8 cellular contexts compared by ENCODE assay signal in the genomic region with DNA sequence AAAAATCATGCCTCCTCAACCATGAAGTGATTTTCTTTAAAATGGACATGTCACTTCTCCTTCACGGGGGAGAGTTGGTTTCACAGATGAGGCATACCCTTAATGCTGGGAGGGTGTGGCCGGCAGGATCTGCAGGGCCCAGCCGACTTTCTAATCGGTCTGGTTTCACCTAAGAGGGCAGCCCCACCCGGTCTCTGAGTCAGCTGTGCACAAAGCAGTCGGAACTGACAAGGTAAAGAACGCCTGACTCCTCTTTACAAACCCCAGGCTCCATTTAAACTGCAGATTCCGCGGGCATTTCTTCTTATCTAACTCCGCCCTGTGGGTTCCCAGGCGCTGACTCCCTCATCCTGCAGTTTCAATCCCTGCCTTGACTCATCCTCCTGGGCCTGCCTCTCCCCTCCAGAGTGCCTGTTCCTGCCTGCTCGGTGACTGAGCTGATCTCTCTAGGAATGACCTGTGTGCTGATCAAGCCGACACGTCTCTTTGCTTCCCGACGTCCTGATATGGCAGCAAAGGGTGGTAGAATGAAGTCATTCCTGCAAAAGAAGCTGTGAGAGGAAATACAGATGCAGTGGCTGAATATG.
DNase-seq lines count a peak whose midpoint lies in the region; ATAC-seq and TF ChIP-seq lines count a peak whose summit lies in the region.

No MANE protein-coding gene starts in this region.

- in situ Hi-C loops in brain microvascular endothelial cell (cut with HindIII; ENCODE audit: low pct_ligation_motif_present, low sequenced_read_pairs) = no loop called here

- peaks cover 13% of the 10 kb centered on the region for H3K4me1 ChIP-seq in DOHH2 (ENCODE audit: control insufficient read depth, low read length)

- no peaks in the 10 kb centered on the region for H3K79me2 ChIP-seq in DOHH2 (ENCODE audit: control insufficient read depth, low read length)

- 0 out of 2 replicates have a peak, but pooled peaks cover 2% of the 10 kb centered on the region for H3F3A ChIP-seq in DOHH2 (ENCODE audit: control insufficient read depth, insufficient read depth)

- H3K4me3 Mint-ChIP-seq in memory B cell = no peak overlapping the region
- H3K4me3 Mint-ChIP-seq in T-cell = no peak overlapping the region

- H3K36me3 Mint-ChIP-seq in memory B cell (no peaks in the 10 kb centered on the region), T-cell (no peaks in the 10 kb centered on the region)

- H3K9me2 ChIP-seq in DOHH2 (replicated peaks; ENCODE audit: control insufficient read depth, low read length) = no peaks in the 10 kb centered on the region

- peaks cover 16% of the 10 kb centered on the region for H3K27me3 ChIP-seq in DOHH2 (ENCODE audit: control insufficient read depth, low read length)
- no peaks in the 10 kb centered on the region for H3K27me3 ChIP-seq in brain microvascular endothelial cell (replicated peaks)

- H3K27ac ChIP-seq in DOHH2 (ENCODE audit: low read depth, low read length) = no peak overlapping the region
- no peak overlapping the region for H3K27ac ChIP-seq in brain microvascular endothelial cell

- POLR2A ChIA-PET in T-cell (lab: Charles Lee) = no interaction called here

- H3K27ac Mint-ChIP-seq in memory B cell (no peak overlapping the region), T-cell (no peak overlapping the region)

- H3K4me1 Mint-ChIP-seq in memory B cell (peaks cover 6% of the 10 kb centered on the region), T-cell (no peaks in the 10 kb centered on the region)

- H3K9me3 Mint-ChIP-seq in memory B cell = no peaks in the 10 kb centered on the region
- H3K9me3 Mint-ChIP-seq in T-cell = no peaks in the 10 kb centered on the region

- H3K36me3 ChIP-seq in DOHH2 (ENCODE audit: control insufficient read depth, low read length) (no peaks in the 10 kb centered on the region), brain microvascular endothelial cell (replicated peaks) (no peaks in the 10 kb centered on the region)

- peak overlapping the region; percentile 36 for H3K4me2 ChIP-seq in DOHH2 (ENCODE audit: low read length)

- H4K20me1 ChIP-seq in DOHH2 (ENCODE audit: control insufficient read depth, insufficient read depth, low read depth, low read length) = no peaks in the 10 kb centered on the region

- H3K4me3 ChIP-seq in DOHH2 (ENCODE audit: low read length) (peak overlapping the region; percentile 16; the same call in 1 of the 2 replicates), brain microvascular endothelial cell (ENCODE audit: low read depth, low read length) (peak overlapping the region; percentile 35)

- H3K27me3 Mint-ChIP-seq in memory B cell (peaks cover 4% of the 10 kb centered on the region), T-cell (peaks cover 6 to 11% of the 10 kb centered on the region in 2 donors)

- TF ChIP-seq CTCF in DOHH2 (IDR thresholded peaks at IDR 0.05; ENCODE audit: low read depth, low read length, poor library complexity, severe bottlenecking) (no peak), brain microvascular endothelial cell (IDR thresholded peaks at IDR 0.05; ENCODE audit: low read depth, low read length, missing control alignments) (no peak), GM20000 (IDR thresholded peaks at IDR 0.05; ENCODE audit: extremely low read depth, missing control alignments) (no peak)

- peak; percentile 77 for ATAC-seq in HG03469 (IDR thresholded peaks at IDR 0.05; ENCODE audit: unreplicated experiment)
- ATAC-seq in memory B cell (ENCODE audit: low read depth) = peak; percentile 66
- ATAC-seq in T-cell (replicated peaks in 1 of 4) = no peak

- CTCF ChIA-PET in T-cell (lab: Charles Lee) = no interaction called here

- DNase-seq in brain microvascular endothelial cell (peak; percentile 96), memory B cell (ENCODE audit: low spot score in 2 of 2) (no peak), T-cell (no peak), GM20000 (ENCODE audit: low spot score) (no peak)
- no peak for DNase-seq in activated CD4-positive, alpha-beta T cell treated with anti-CD3 and anti-CD28 coated beads, Interleukin-2, amount 50 U/mL, for 4 hours
- DNase-seq in activated naive CD4-positive, alpha-beta T cell treated with anti-CD3 and anti-CD28 coated beads, Interleukin-2, amount 50 U/mL, for 16 hours = no peak

- H3K9me3 ChIP-seq in DOHH2 (ENCODE audit: control insufficient read depth, insufficient read depth, low read length) = no peaks in the 10 kb centered on the region

Comparison
In these comparisons a context has a peak if more than half of its experiments do, and no peak if none do; other contexts are left out.
1. ATAC-seq: peak in HG03469 (single experiment) and memory B cell (single experiment); none in T-cell (0 of 4).